11 cellular contexts compared by ENCODE assay signal in genomic region chr1:230851291-230851691, GRCh38. TPM values are rescaled to one million over a fixed set of nuclear protein-coding genes. Genes with fewer than 3 reads are reported as not detected.
A peak's percentile ranks its signal among the peaks of the same experiment; 100 is the strongest.
DNase-seq lines count a peak whose midpoint lies in the region; ATAC-seq and TF ChIP-seq lines count a peak whose summit lies in the region.
"Had no signal": no experiment of that assay in that cellular context is flagged by ENCODE, and none has a peak within 500 bp of the region (broad histone marks: within the 10 kb centered on the region; RNA-seq: fewer than 3 reads in every experiment).

No MANE protein-coding gene starts in this region.

- H3K79me2 ChIP-seq in neural progenitor cell (ENCODE audit: low read depth): peaks cover 13% of the 10 kb centered on the region

- WGBS in spleen, 5 donors: 61 to 86% (median 77%) methylated on average over 5 of the region's 5 CpGs

- no peak overlapping the region for H3K4me3 Mint-ChIP-seq in neural progenitor cell

- H3K27ac ChIP-seq in SJCRH30 (peak overlapping the region; percentile 14; the same call in 1 of the 2 replicates), neural progenitor cell (no peak overlapping the region), spleen (peak overlapping the region in 2 of 8 donors; percentile 48 to 51)

- H3K9me3 ChIP-seq in SJCRH30 (replicated peaks) (0 out of 2 replicates have a peak, but pooled peaks cover 9% of the 10 kb centered on the region), neural progenitor cell (ENCODE audit: low read depth) (no peaks in the 10 kb centered on the region), spleen (peaks cover 0 to 6% (median 0%) of the 10 kb centered on the region in 8 donors)

- no peak overlapping the region for H2AFZ ChIP-seq in neural progenitor cell (replicated peaks)

- H4K20me1 ChIP-seq in neural progenitor cell (ENCODE audit: low read depth): peaks cover 30% of the 10 kb centered on the region

- peaks cover 30% of the 10 kb centered on the region for H3K4me1 Mint-ChIP-seq in neural progenitor cell

- H3K4me1 ChIP-seq in SJCRH30 (peaks cover 32% of the 10 kb centered on the region), neural progenitor cell (peaks cover 28% of the 10 kb centered on the region), spleen (peaks cover 0 to 23% (median 5%) of the 10 kb centered on the region in 6 donors)

- peak overlapping the region; percentile 63 for H3K27ac Mint-ChIP-seq in neural progenitor cell

- H3K36me3 ChIP-seq in SJCRH30 (peaks cover 23% of the 10 kb centered on the region), neural progenitor cell (peaks cover 3% of the 10 kb centered on the region), spleen (peaks cover 0 to 29% (median 0%) of the 10 kb centered on the region in 6 donors)

- no peaks in the 10 kb centered on the region for H3K27me3 ChIP-seq in SJCRH30
- no peaks in the 10 kb centered on the region for H3K27me3 ChIP-seq in neural progenitor cell
- H3K27me3 ChIP-seq in spleen (replicated peaks in 1 of 7): no peaks in the 10 kb centered on the region

- no peaks in the 10 kb centered on the region for H3F3A ChIP-seq in neural progenitor cell (ENCODE audit: low read depth)

- peak overlapping the region; percentile 33 for H3K4me2 ChIP-seq in neural progenitor cell

- no peak overlapping the region for H3K9ac ChIP-seq in neural progenitor cell

- ATAC-seq in omental fat pad (ENCODE audit: low FRiP score) (no peak), left lobe of liver (no peak)

- intact Hi-C loops in spleen (cut with DNase I; ENCODE audit: low total_unique reads): no loop called here

- TF ChIP-seq POLR2A in spleen (IDR thresholded peaks at IDR 0.05): no peak

- TF ChIP-seq CTCF in neural progenitor cell (IDR thresholded peaks at IDR 0.05): no peak
- TF ChIP-seq CTCF in omental fat pad (IDR thresholded peaks at IDR 0.05): no peak
- TF ChIP-seq CTCF in spleen (IDR thresholded peaks at IDR 0.05 in 8 of 11, conservative IDR thresholded peaks at IDR 0.05 in 3 of 11): no peak

- H3K9me3 Mint-ChIP-seq in neural progenitor cell: peaks cover 3% of the 10 kb centered on the region

- H3K36me3 Mint-ChIP-seq in neural progenitor cell: peaks cover 49% of the 10 kb centered on the region

- no peak overlapping the region for H3K4me3 ChIP-seq in SJCRH30
- no peak overlapping the region for H3K4me3 ChIP-seq in neural progenitor cell
- no peak overlapping the region for H3K4me3 ChIP-seq in spleen

- H3K27me3 Mint-ChIP-seq in neural progenitor cell (ENCODE audit: insufficient read depth, low read depth): peaks cover 5% of the 10 kb centered on the region

- DNase-seq in AG08396 (ENCODE audit: low spot score) (peak; percentile 44), SJCRH30 (no peak), fibroblast of peridontal ligament (ENCODE audit: extremely low read depth) (peak; percentile 49), neural progenitor cell (ENCODE audit: low spot score) (peak; percentile 58), omental fat pad (ENCODE audit: low spot score) (no peak), spleen (no peak), left lobe of liver (ENCODE audit: low spot score) (no peak), mucosa of gallbladder (ENCODE audit: low spot score) (no peak)
- DNase-seq: activated naive CD4-positive, alpha-beta T cell; NCI-H446 treated with DMSO at 0.1 percent for 48 hours; retina had no signal

RNA-seq across cellular contexts. Expression of gene C1orf198, which starts 17.0 kb away (rescaled TPM):
- 50.6 and 53.9 TPM in 2 replicates for total RNA-seq in SJCRH30 (2014; rRNA removed; shearing (Covaris generic))
- total RNA-seq in neural progenitor cell (ENCODE audit: low replicate concordance) (48.5 and 66.7 TPM in 2 replicates), omental fat pad (10 to 100 TPM; 32.8 to 98.4 (median 63.2) TPM), spleen (10 to 100 TPM; 13.3 to 32.7 (median 21.3) TPM), left lobe of liver (4.6 TPM), mucosa of gallbladder (152 TPM)
- 10 to 100 TPM in 1 of 3 donors, 1 to 10 TPM in 2; 5.0 to 11.4 (median 8.0) TPM for polyA plus RNA-seq in spleen

Comparison
In these comparisons a context has a peak if more than half of its experiments do, and no peak if none do; other contexts are left out.
1. DNase-seq: peak in AG08396 (single experiment), fibroblast of peridontal ligament (single experiment) and neural progenitor cell (single experiment); none in SJCRH30 (0 of 2), omental fat pad (single experiment), spleen (single experiment), left lobe of liver (single experiment) and mucosa of gallbladder (single experiment).